10 cellular contexts compared by ENCODE assay signal in the genomic region with DNA sequence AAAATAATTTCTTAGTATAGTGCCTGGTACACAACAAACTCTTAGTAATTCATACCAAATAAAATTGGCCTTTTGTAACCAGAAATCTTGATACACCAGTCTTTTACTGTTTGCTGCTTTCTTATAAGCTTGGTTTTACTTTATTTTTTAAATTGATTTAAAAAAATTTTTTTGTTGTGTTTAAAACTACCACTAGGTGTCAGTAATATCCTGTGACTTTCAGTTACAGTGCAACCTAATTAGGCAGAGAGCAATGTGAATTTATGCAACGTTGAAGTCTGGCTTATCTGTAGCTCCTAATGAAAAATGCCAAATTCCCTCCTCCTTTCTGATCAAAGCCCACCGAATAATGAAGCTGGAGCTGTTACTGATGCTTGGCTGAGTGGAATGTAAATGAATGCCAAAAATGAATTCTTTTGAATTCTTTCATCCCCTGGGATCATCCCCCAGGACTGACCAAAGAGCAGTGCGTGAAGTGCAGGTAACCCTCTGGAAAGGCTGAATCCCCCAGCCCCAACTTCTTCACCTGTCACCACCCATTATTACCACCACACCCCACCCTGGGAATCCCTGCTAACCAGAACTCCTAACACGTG. TPM values are rescaled to one million over a fixed set of nuclear protein-coding genes. Genes with fewer than 3 reads are reported as not detected.
DNase-seq lines count a peak whose midpoint lies in the region; ATAC-seq, FAIRE-seq and TF ChIP-seq lines count a peak whose summit lies in the region.
"Had no signal": no experiment of that assay in that cellular context is flagged by ENCODE, and none has a peak within 500 bp of the region (broad histone marks: within the 10 kb centered on the region; RNA-seq: fewer than 3 reads in every experiment).

No MANE protein-coding gene starts in this region.

- H3K4me3 ChIP-seq in CD4-positive, alpha-beta memory T cell (ENCODE audit: low read length in 2 of 2): no peak overlapping the region
- H3K4me3 ChIP-seq in osteoblast (ENCODE audit: insufficient read depth, low read length): no peak overlapping the region

- H3K27me3 Mint-ChIP-seq in CD4-positive, alpha-beta memory T cell: no peaks in the 10 kb centered on the region
- H3K27me3 Mint-ChIP-seq in HFFc6 (ENCODE audit: insufficient read depth): no peaks in the 10 kb centered on the region
- H3K27me3 Mint-ChIP-seq: memory B cell had no signal

- ATAC-seq in HG02759 (IDR thresholded peaks at IDR 0.05; ENCODE audit: unreplicated experiment): no peak

- H3K9me3 ChIP-seq in CD4-positive, alpha-beta memory T cell (ENCODE audit: control insufficient read depth in 1 of 2, low read length in 2 of 2): no peaks in the 10 kb centered on the region
- H3K9me3 ChIP-seq in osteoblast (ENCODE audit: low read depth, low read length): no peaks in the 10 kb centered on the region

- intact Hi-C loops in CD4-positive, alpha-beta memory T cell (cut with micrococcal nuclease): loop anchor here (10.0 kb wide), 1 partner anchor 711 kb away; the partner anchor contains the start of genes BFAR and PARN

- CTCF ChIA-PET in CD4-positive, alpha-beta memory T cell (lab: Charles Lee; ENCODE audit: partially characterized antibody): interaction anchor here (0.7 to 3.4 kb wide), 16 partner anchors 7 to 676 kb away, joined by 3 to 15 read pairs (median 4); no protein-coding TSS in a partner anchor

- H3K79me2 ChIP-seq in osteoblast (ENCODE audit: insufficient read depth, low read length): peaks cover 19% of the 10 kb centered on the region

- peaks cover 15 to 29% (median 22%) of the 10 kb centered on the region in 4 donors for H3K4me1 Mint-ChIP-seq in CD4-positive, alpha-beta memory T cell
- H3K4me1 Mint-ChIP-seq in HFFc6 (ENCODE audit: low read depth): peaks cover 39% of the 10 kb centered on the region

- TF ChIP-seq CTCF in HFFc6 (IDR thresholded peaks at IDR 0.05): peak; percentile 90
- peak; percentile 52 for TF ChIP-seq CTCF in osteoblast (IDR thresholded peaks at IDR 0.05; ENCODE audit: extremely low read depth, low read depth, low read length)

- peaks cover 8% of the 10 kb centered on the region for H3K36me3 ChIP-seq in CD4-positive, alpha-beta memory T cell (ENCODE audit: insufficient read depth, low read length)
- peaks cover 37% of the 10 kb centered on the region for H3K36me3 ChIP-seq in osteoblast (ENCODE audit: insufficient read depth, low read length)

- H3K27ac ChIP-seq in CD4-positive, alpha-beta memory T cell (ENCODE audit: low read depth, low read length): no peak overlapping the region
- peak overlapping the region; percentile 8 for H3K27ac ChIP-seq in osteoblast (ENCODE audit: low read depth, low read length)
- H3K27ac ChIP-seq: HL-60 had no signal

- FAIRE-seq in endometrium (lab: Jason Lieb, UNC): peak; percentile 94

- H4K20me1 ChIP-seq in osteoblast (ENCODE audit: insufficient read depth, low read length): no peaks in the 10 kb centered on the region

- H3K36me3 Mint-ChIP-seq in CD4-positive, alpha-beta memory T cell: peaks cover 27 to 29% of the 10 kb centered on the region in 2 donors
- peaks cover 10% of the 10 kb centered on the region; the same call in 1 of the 2 replicates for H3K36me3 Mint-ChIP-seq in HFFc6 (ENCODE audit: low read depth)

- POLR2A ChIA-PET in CD4-positive, alpha-beta memory T cell (lab: Charles Lee; ENCODE audit: partially characterized antibody): no interaction called here

- peak overlapping the region; percentile 24 for H3K4me2 ChIP-seq in osteoblast (ENCODE audit: insufficient read depth, low read length)

- H3K27ac Mint-ChIP-seq in CD4-positive, alpha-beta memory T cell: peak overlapping the region in 3 of 7 donors; percentile 42 to 88 (median 78)
- no peak overlapping the region; the same call in 1 of the 2 replicates for H3K27ac Mint-ChIP-seq in HFFc6
- H3K27ac Mint-ChIP-seq: memory B cell had no signal

- peaks cover 16% of the 10 kb centered on the region for H3K4me1 ChIP-seq in CD4-positive, alpha-beta memory T cell (ENCODE audit: insufficient read depth, low read length)
- peaks cover 11% of the 10 kb centered on the region for H3K4me1 ChIP-seq in osteoblast (ENCODE audit: insufficient read depth, low read length)

- no peaks in the 10 kb centered on the region for H3K27me3 ChIP-seq in CD4-positive, alpha-beta memory T cell (ENCODE audit: insufficient read depth, low read length)
- no peaks in the 10 kb centered on the region for H3K27me3 ChIP-seq in osteoblast (ENCODE audit: insufficient read depth, low read length)

- H2AFZ ChIP-seq in osteoblast (ENCODE audit: low read length): no peak overlapping the region

- no peak overlapping the region for H3K4me3 Mint-ChIP-seq in CD4-positive, alpha-beta memory T cell
- H3K4me3 Mint-ChIP-seq in HFFc6: no peak overlapping the region
- H3K4me3 Mint-ChIP-seq: memory B cell had no signal

- DNase-seq in CD4-positive, alpha-beta memory T cell: peak in 4 of 5 donors; percentile 45 to 53 (median 50)
- DNase-seq in HFFc6 (peak; percentile 51), NOMO-1 treated with dmso at 0.1 percent for 144 hours (lab: John Stamatoyannopoulos, UW; ENCODE audit: unreplicated experiment) (peak; percentile 3), osteoblast (ENCODE audit: insufficient read length, low spot score, missing footprints) (no peak), OCI-M2 (lab: John Stamatoyannopoulos, UW; ENCODE audit: unreplicated experiment) (no peak)
- no peak for DNase-seq in activated CD4-positive, alpha-beta T cell treated with anti-CD3 and anti-CD28 coated beads, Interleukin-2, amount 50 U/mL, for 1 hour

- H3K9me3 Mint-ChIP-seq in CD4-positive, alpha-beta memory T cell: no peaks in the 10 kb centered on the region
- no peaks in the 10 kb centered on the region for H3K9me3 Mint-ChIP-seq in HFFc6
- H3K9me3 Mint-ChIP-seq: memory B cell had no signal

RNA-seq across cellular contexts. Expression of gene ERCC4, which starts 3.8 kb away (rescaled TPM):
- 10 to 100 TPM; 11.5 to 15.3 TPM for total RNA-seq in CD4-positive, alpha-beta memory T cell
- 10 to 100 TPM; 12.6 to 15.9 TPM for polyA plus RNA-seq in CD4-positive, alpha-beta memory T cell
- 10 to 100 TPM; 14.6 to 18.8 (median 15.8) TPM for total RNA-seq in HFFc6 (2021; fragmentation: NEBNext Ultra II Directional; extraction: Animal tissue kit (Norgen Biotek cat#: 25700))
- 9.0 and 10.9 TPM in 2 replicates for total RNA-seq in osteoblast

Comparison
In these comparisons a context has a peak if more than half of its experiments do, and no peak if none do; other contexts are left out.
1. DNase-seq: peak in CD4-positive, alpha-beta memory T cell (4 of 5), HFFc6 (single experiment) and NOMO-1 treated with dmso at 0.1 percent for 144 hours (single experiment); none in osteoblast (single experiment), OCI-M2 (single experiment) and activated CD4-positive, alpha-beta T cell treated with anti-CD3 and anti-CD28 coated beads, Interleukin-2, amount 50 U/mL, for 1 hour (single experiment).